Comparison of ENCODE assay signal across 8 cellular contexts in genomic region chr5:171387255-171387969, GRCh38. TPM values are rescaled to one million over a fixed set of nuclear protein-coding genes. Genes with fewer than 3 reads are reported as not detected.
A peak's percentile ranks its signal among the peaks of the same experiment; 100 is the strongest.
DNase-seq lines count a peak whose midpoint lies in the region; ATAC-seq lines count a peak whose summit lies in the region.

Gene NPM1 (plus strand): TSS chr5:171387849. CDS start chr5:171387949, 100 bp downstream.

- peak; percentile 97 for DNase-seq in COLO668 (lab: John Stamatoyannopoulos, UW; ENCODE audit: unreplicated experiment)
- DNase-seq in HT1080 (ENCODE audit: low read depth) = peak; percentile 97
- peak; percentile 99 for DNase-seq in NOMO-1 treated with DMSO at 0.1 percent for 48 hours (lab: John Stamatoyannopoulos, UW; ENCODE audit: unreplicated experiment)
- DNase-seq in activated CD8-positive, alpha-beta memory T cell treated with anti-CD3 and anti-CD28 coated beads for 4 hours (ENCODE audit: low read depth in 2 of 2) = peak; percentile 95 to 98
- DNase-seq in effector memory CD8-positive, alpha-beta T cell = peak; percentile 94 to 96 (median 95)
- DNase-seq in medulla oblongata (ENCODE audit: extremely low spot score) = peak; percentile 97
- peak; percentile 97 for DNase-seq in stimulated activated CD8-positive, alpha-beta memory T cell treated with anti-CD3 and anti-CD28 coated beads, Interleukin-12 subunit alpha, Interleukin-12 subunit beta, amount 100 ng/mL, for 1 hour (ENCODE audit: low read depth)

- peaks cover 0 to 1% of the 10 kb centered on the region in 2 donors for H3K9me3 Mint-ChIP-seq in effector memory CD8-positive, alpha-beta T cell

- H3K4me3 Mint-ChIP-seq in effector memory CD8-positive, alpha-beta T cell = peak within 1 kb of the TSS; percentile 89 to 92

- H3K36me3 Mint-ChIP-seq in effector memory CD8-positive, alpha-beta T cell (ENCODE audit: insufficient read depth) = peaks cover 53% of the 10 kb centered on the region

- H3K27me3 Mint-ChIP-seq in effector memory CD8-positive, alpha-beta T cell = no peaks in the 10 kb centered on the region

- ATAC-seq in GM21360 (IDR thresholded peaks at IDR 0.05; ENCODE audit: unreplicated experiment) = peak; percentile 82
- ATAC-seq in effector memory CD8-positive, alpha-beta T cell (replicated peaks) = peak; percentile 75

- peaks cover 44% of the 10 kb centered on the region in 2 donors for H3K4me1 Mint-ChIP-seq in effector memory CD8-positive, alpha-beta T cell (ENCODE audit: low read depth in 2 of 2)

- H3K27ac Mint-ChIP-seq in effector memory CD8-positive, alpha-beta T cell = peak within 1 kb of the TSS; percentile 96 to 98

RNA-seq across cellular contexts. Expression of gene NPM1, which starts in this region (rescaled TPM):
- 2,907 and 3,968 TPM in 2 replicates for total RNA-seq in HT1080 (2014; rRNA removed; shearing (Covaris generic))
- polyA plus RNA-seq in HT1080 (2015; cell fraction: cytosol; rRNA removed) = 2,424 and 5,705 TPM in 2 replicates
- 1,775 and 5,716 TPM in 2 replicates for polyA plus RNA-seq in HT1080 (2015; cell fraction: nucleus; rRNA removed)

Comparison
In these comparisons a context has a peak if more than half of its experiments do, and no peak if none do; other contexts are left out.
1. Peak in every context shown above with its lines: DNase-seq and ATAC-seq.